In the genomic region with DNA sequence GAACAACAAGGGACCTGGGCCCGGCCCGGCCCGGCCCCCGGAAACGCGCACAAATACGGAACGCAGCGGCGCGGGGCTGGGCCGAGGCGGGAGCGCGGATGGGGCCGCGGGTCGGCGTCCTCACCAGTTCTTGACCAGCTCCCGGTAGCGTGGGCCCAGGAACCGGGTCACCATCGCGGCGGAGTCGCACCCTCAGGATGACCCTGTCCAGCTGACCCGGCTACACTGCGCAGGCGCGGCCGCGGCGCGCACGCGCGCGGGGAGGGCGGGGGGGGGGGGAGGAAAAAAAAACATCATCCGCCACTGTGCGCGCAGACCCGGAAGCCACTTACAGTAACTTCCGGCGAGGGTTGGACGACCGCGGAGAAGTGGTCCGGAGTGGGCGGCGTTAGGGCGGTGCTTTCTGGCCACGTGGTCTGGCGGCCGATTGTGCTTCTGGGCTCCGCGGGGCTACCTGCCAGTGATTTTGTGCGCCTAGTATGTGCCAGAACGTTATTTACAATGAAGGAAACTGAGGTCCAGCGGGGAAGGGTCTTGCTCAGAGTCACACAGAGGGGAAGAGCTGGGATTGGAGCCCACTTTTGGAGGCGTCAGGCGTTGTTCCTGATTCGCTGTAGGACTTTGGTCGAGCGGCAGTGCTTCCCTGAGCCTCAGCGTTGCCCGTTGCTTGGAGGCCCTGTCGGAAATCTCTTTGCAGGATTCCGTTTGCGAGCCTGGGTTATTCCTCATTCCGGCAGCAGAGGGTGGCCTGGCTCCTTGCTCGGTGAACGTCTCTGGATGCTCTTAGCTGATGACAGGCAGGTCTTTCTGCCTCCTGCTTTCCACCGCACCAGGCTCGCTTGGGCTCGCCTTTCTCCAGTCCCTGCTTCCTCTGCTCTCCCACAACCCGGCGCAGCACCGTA, we compare ENCODE assay signal across 1 cellular context.
A peak's percentile ranks its signal among the peaks of the same experiment; 100 is the strongest.
TF ChIP-seq lines count a peak whose summit lies in the region.

Gene UQCR11 (minus strand): TSS at position 227 of the 902 bp plus-strand sequence. CDS start 53 bp downstream, at position 174.

TF ChIP-seq in HepG2, 621 proteins besides CTCF, POLR2A, EP300 and RAD21 (continued from another document and continues in another):
- TF ChIP-seq CEBPZ (IDR thresholded peaks at IDR 0.05; ENCODE audit: low read length), result no peak
- TF ChIP-seq ZFAT (CRISPR knock-in tag; conservative IDR thresholded peaks at IDR 0.05), result no peak
- TF ChIP-seq FOXK1 (CRISPR knock-in tag; IDR thresholded peaks at IDR 0.05; ENCODE audit: borderline replicate concordance, low read depth), result no peak; the same call in 1 of the 2 replicates
- no peak; the same call in 1 of the 2 replicates for TF ChIP-seq TOE1 (CRISPR knock-in tag; IDR thresholded peaks at IDR 0.05)
- TF ChIP-seq FOSL1 (CRISPR knock-in tag; IDR thresholded peaks at IDR 0.05; ENCODE audit: borderline replicate concordance), result no peak
- no peak for TF ChIP-seq JUND (CRISPR knock-in tag; IDR thresholded peaks at IDR 0.05)
- peak; percentile 89; the same call in 1 of the 2 replicates for TF ChIP-seq ZNF333 (CRISPR knock-in tag; IDR thresholded peaks at IDR 0.05; ENCODE audit: borderline replicate concordance)
- TF ChIP-seq, protein P1, sequence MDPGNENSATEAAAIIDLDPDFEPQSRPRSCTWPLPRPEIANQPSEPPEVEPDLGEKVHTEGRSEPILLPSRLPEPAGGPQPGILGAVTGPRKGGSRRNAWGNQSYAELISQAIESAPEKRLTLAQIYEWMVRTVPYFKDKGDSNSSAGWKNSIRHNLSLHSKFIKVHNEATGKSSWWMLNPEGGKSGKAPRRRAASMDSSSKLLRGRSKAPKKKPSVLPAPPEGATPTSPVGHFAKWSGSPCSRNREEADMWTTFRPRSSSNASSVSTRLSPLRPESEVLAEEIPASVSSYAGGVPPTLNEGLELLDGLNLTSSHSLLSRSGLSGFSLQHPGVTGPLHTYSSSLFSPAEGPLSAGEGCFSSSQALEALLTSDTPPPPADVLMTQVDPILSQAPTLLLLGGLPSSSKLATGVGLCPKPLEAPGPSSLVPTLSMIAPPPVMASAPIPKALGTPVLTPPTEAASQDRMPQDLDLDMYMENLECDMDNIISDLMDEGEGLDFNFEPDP (CRISPR knock-in tag; conservative IDR thresholded peaks at IDR 0.05), result 0 out of 2 replicates have a peak, but pooled peaks have one; percentile 79
- TF ChIP-seq ZFP36 (IDR thresholded peaks at IDR 0.05; ENCODE audit: borderline replicate concordance, low read depth, low read length, partially characterized antibody), result no peak
- no peak for TF ChIP-seq AFF4 (CRISPR knock-in tag; IDR thresholded peaks at IDR 0.05)
- TF ChIP-seq, protein P2, sequence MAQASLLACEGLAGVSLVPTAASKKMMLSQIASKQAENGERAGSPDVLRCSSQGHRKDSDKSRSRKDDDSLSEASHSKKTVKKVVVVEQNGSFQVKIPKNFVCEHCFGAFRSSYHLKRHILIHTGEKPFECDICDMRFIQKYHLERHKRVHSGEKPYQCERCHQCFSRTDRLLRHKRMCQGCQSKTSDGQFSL (CRISPR knock-in tag; IDR thresholded peaks at IDR 0.05), result peak; percentile 30; the same call in 1 of the 2 replicates
- TF ChIP-seq HNF4A (CRISPR knock-in tag; IDR thresholded peaks at IDR 0.05), result peak; percentile 73
- peak; percentile 65 for TF ChIP-seq KMT2A (CRISPR knock-in tag; IDR thresholded peaks at IDR 0.05)
- TF ChIP-seq MYC (CRISPR knock-in tag; IDR thresholded peaks at IDR 0.05; ENCODE audit: borderline replicate concordance), result peak; percentile 91
- peak; percentile 85 for TF ChIP-seq ASH2L (IDR thresholded peaks at IDR 0.05; ENCODE audit: insufficient read length, low read depth, low read length)
- TF ChIP-seq, protein P3, sequence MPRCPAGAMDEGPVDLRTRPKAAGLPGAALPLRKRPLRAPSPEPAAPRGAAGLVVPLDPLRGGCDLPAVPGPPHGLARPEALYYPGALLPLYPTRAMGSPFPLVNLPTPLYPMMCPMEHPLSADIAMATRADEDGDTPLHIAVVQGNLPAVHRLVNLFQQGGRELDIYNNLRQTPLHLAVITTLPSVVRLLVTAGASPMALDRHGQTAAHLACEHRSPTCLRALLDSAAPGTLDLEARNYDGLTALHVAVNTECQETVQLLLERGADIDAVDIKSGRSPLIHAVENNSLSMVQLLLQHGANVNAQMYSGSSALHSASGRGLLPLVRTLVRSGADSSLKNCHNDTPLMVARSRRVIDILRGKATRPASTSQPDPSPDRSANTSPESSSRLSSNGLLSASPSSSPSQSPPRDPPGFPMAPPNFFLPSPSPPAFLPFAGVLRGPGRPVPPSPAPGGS (CRISPR knock-in tag; IDR thresholded peaks at IDR 0.05), result no peak; the same call in 1 of the 2 replicates
- TF ChIP-seq, protein P4, sequence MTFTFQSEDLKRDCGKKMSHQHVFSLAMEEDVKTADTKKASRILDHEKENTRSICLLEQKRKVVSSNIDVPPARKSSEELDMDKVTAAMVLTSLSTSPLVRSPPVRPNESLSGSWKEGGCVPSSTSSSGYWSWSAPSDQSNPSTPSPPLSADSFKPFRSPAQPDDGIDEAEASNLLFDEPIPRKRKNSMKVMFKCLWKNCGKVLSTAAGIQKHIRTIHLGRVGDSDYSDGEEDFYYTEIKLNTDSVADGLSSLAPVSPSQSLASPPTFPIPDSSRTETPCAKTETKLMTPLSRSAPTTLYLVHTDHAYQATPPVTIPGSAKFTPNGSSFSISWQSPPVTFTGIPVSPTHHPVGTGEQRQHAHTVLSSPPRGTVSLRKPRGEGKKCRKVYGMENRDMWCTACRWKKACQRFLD (CRISPR knock-in tag; IDR thresholded peaks at IDR 0.05; ENCODE audit: borderline replicate concordance), result no peak
- TF ChIP-seq ZFP62 (CRISPR knock-in tag; IDR thresholded peaks at IDR 0.05), result no peak
- peak; percentile 11; the same call in 1 of the 2 replicates for TF ChIP-seq KAT7 (CRISPR knock-in tag; IDR thresholded peaks at IDR 0.05; ENCODE audit: borderline replicate concordance)
- TF ChIP-seq LRRFIP1 (CRISPR knock-in tag; conservative IDR thresholded peaks at IDR 0.05), result 0 out of 2 replicates have a peak, but pooled peaks have one; percentile 42
- TF ChIP-seq ZNF761 (CRISPR knock-in tag; conservative IDR thresholded peaks at IDR 0.05), result no peak
- TF ChIP-seq, protein P5, sequence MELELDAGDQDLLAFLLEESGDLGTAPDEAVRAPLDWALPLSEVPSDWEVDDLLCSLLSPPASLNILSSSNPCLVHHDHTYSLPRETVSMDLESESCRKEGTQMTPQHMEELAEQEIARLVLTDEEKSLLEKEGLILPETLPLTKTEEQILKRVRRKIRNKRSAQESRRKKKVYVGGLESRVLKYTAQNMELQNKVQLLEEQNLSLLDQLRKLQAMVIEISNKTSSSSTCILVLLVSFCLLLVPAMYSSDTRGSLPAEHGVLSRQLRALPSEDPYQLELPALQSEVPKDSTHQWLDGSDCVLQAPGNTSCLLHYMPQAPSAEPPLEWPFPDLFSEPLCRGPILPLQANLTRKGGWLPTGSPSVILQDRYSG (CRISPR knock-in tag; IDR thresholded peaks at IDR 0.05), result no peak
- no peak for TF ChIP-seq ZNF235 (CRISPR knock-in tag; IDR thresholded peaks at IDR 0.05; ENCODE audit: borderline replicate concordance)
- TF ChIP-seq HINFP (CRISPR knock-in tag; IDR thresholded peaks at IDR 0.05; ENCODE audit: low read depth), result 0 out of 2 replicates have a peak, but pooled peaks have one; percentile 11
- no peak for TF ChIP-seq ZNF468 (CRISPR knock-in tag; IDR thresholded peaks at IDR 0.05)
- TF ChIP-seq U2AF2 (IDR thresholded peaks at IDR 0.05; ENCODE audit: low read depth, low read length), result no peak
- 0 out of 2 replicates have a peak, but pooled peaks have one; percentile 17 for TF ChIP-seq BRD4 (CRISPR knock-in tag; IDR thresholded peaks at IDR 0.05)
- no peak; the same call in 1 of the 2 replicates for TF ChIP-seq ZZZ3 (CRISPR knock-in tag; IDR thresholded peaks at IDR 0.05; ENCODE audit: borderline replicate concordance)
- no peak; the same call in 1 of the 2 replicates for TF ChIP-seq HBP1 (CRISPR knock-in tag; IDR thresholded peaks at IDR 0.05; ENCODE audit: low read depth)
- peak; percentile 21 for TF ChIP-seq AGO2 (optimal IDR thresholded peaks at IDR 0.05; ENCODE audit: low read depth, low read length)
- TF ChIP-seq, protein P6, sequence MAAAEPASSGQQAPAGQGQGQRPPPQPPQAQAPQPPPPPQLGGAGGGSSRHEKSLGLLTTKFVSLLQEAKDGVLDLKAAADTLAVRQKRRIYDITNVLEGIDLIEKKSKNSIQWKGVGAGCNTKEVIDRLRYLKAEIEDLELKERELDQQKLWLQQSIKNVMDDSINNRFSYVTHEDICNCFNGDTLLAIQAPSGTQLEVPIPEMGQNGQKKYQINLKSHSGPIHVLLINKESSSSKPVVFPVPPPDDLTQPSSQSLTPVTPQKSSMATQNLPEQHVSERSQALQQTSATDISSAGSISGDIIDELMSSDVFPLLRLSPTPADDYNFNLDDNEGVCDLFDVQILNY (CRISPR knock-in tag; conservative IDR thresholded peaks at IDR 0.05), result no peak
- TF ChIP-seq PHB2 (IDR thresholded peaks at IDR 0.05; ENCODE audit: partially characterized antibody), result no peak
